12 cellular contexts compared by ENCODE assay signal in genomic region chr11:79007811-79008294, GRCh38.
DNase-seq lines count a peak whose midpoint lies in the region; ATAC-seq and TF ChIP-seq lines count a peak whose summit lies in the region.
"Had no signal": no experiment of that assay in that cellular context is flagged by ENCODE, and none has a peak within 500 bp of the region (broad histone marks: within the 10 kb centered on the region; RNA-seq: fewer than 3 reads in every experiment).

No MANE protein-coding gene starts in this region.

- no peak for ATAC-seq in stimulated activated naive CD8-positive, alpha-beta T cell treated with anti-CD3 and anti-CD28 coated beads, Interleukin-15, amount 100 ng/mL, for 72 hours
- ATAC-seq: CD8-positive, alpha-beta T cell had no signal

- H3K9me2 ChIP-seq in hepatocyte (replicated peaks; ENCODE audit: insufficient read depth) = no peaks in the 10 kb centered on the region

- 52% methylated on average over 10 of the region's 10 CpGs for WGBS in hepatocyte (ENCODE audit: low lambda C conversion rate, missing lambda C conversion rate)

- peaks cover 7% of the 10 kb centered on the region for H3K27me3 Mint-ChIP-seq in stimulated activated naive CD8-positive, alpha-beta T cell treated with anti-CD3 and anti-CD28 coated beads, Interleukin-15, amount 100 ng/mL, for 72 hours

- H3K27me3 ChIP-seq in MG63 = no peaks in the 10 kb centered on the region
- H3K27me3 ChIP-seq in hepatocyte = no peaks in the 10 kb centered on the region

- no peak overlapping the region for H3K4me3 Mint-ChIP-seq in stimulated activated naive CD8-positive, alpha-beta T cell treated with anti-CD3 and anti-CD28 coated beads, Interleukin-15, amount 100 ng/mL, for 72 hours
- H3K4me3 Mint-ChIP-seq: CD8-positive, alpha-beta T cell; H9 had no signal

- DNase-seq in EH (ENCODE audit: low read depth) = peak; percentile 12
- peak; percentile 34 for DNase-seq in MG63
- peak; percentile 11 for DNase-seq in hepatocyte (ENCODE audit: low spot score)
- DNase-seq in renal cortical epithelial cell (ENCODE audit: low read depth) = peak; percentile 54
- DNase-seq in stimulated activated naive CD8-positive, alpha-beta T cell treated with anti-CD3 and anti-CD28 coated beads, Interleukin-15, amount 100 ng/mL, for 72 hours = no peak
- no peak for DNase-seq in NCI-H146 (lab: John Stamatoyannopoulos, UW)
- DNase-seq in EL = no peak
- DNase-seq: CD8-positive, alpha-beta T cell; H9; NCI-H1417 treated with DMSO at 0.1 percent for 48 hours; NCI-H2081 treated with DMSO at 0.1 percent for 48 hours had no signal

- H3K27ac Mint-ChIP-seq in stimulated activated naive CD8-positive, alpha-beta T cell treated with anti-CD3 and anti-CD28 coated beads, Interleukin-15, amount 100 ng/mL, for 72 hours = no peak overlapping the region
- H3K27ac Mint-ChIP-seq: CD8-positive, alpha-beta T cell; H9 had no signal

- no peaks in the 10 kb centered on the region for H3K4me1 Mint-ChIP-seq in stimulated activated naive CD8-positive, alpha-beta T cell treated with anti-CD3 and anti-CD28 coated beads, Interleukin-15, amount 100 ng/mL, for 72 hours

- TF ChIP-seq CTCF in hepatocyte (IDR thresholded peaks at IDR 0.05; ENCODE audit: poor library complexity) = no peak

- no peaks in the 10 kb centered on the region for H4K20me1 ChIP-seq in hepatocyte (ENCODE audit: insufficient read depth, poor library complexity, severe bottlenecking)

- H3K9me3 ChIP-seq in MG63 = peaks cover 3% of the 10 kb centered on the region
- no peaks in the 10 kb centered on the region for H3K9me3 ChIP-seq in hepatocyte (ENCODE audit: low read depth)

- no peaks in the 10 kb centered on the region for H3K79me2 ChIP-seq in hepatocyte

- no peaks in the 10 kb centered on the region for H3K36me3 ChIP-seq in MG63
- no peaks in the 10 kb centered on the region for H3K36me3 ChIP-seq in hepatocyte (replicated peaks; ENCODE audit: insufficient read depth, low read depth)

- H3K4me3 ChIP-seq in MG63 (no peak overlapping the region), hepatocyte (no peak overlapping the region)

- H3K4me1 ChIP-seq in hepatocyte (ENCODE audit: insufficient read depth) = no peaks in the 10 kb centered on the region

- H2AFZ ChIP-seq in hepatocyte = no peak overlapping the region

- H3K4me2 ChIP-seq in hepatocyte = peak overlapping the region; percentile 32
- H3K4me2 ChIP-seq: KMS-11 had no signal

- H3K9me3 Mint-ChIP-seq in stimulated activated naive CD8-positive, alpha-beta T cell treated with anti-CD3 and anti-CD28 coated beads, Interleukin-15, amount 100 ng/mL, for 72 hours = peaks cover 9 to 31% of the 10 kb centered on the region in 2 donors

- peak overlapping the region; percentile 32 for H3K27ac ChIP-seq in hepatocyte
- H3K27ac ChIP-seq: KMS-11 had no signal

Comparison
In these comparisons a context has a peak if more than half of its experiments do, and no peak if none do; other contexts are left out.
1. DNase-seq: peak in EH (single experiment), MG63 (single experiment), hepatocyte (single experiment) and renal cortical epithelial cell (single experiment); none in stimulated activated naive CD8-positive, alpha-beta T cell treated with anti-CD3 and anti-CD28 coated beads, Interleukin-15, amount 100 ng/mL, for 72 hours (0 of 2), NCI-H146 (single experiment) and EL (single experiment).